14 cellular contexts compared by ENCODE assay signal in genomic region chr11:27124514-27125264, GRCh38.
DNase-seq lines count a peak whose midpoint lies in the region; ATAC-seq and TF ChIP-seq lines count a peak whose summit lies in the region.
"Had no signal": no experiment of that assay in that cellular context is flagged by ENCODE, and none has a peak within 500 bp of the region (broad histone marks: within the 10 kb centered on the region; RNA-seq: fewer than 3 reads in every experiment).

No MANE protein-coding gene starts in this region.

- POLR2A ChIA-PET in PC-3 (lab: Charles Lee; ENCODE audit: unreplicated experiment), result no interaction called here

- TF ChIP-seq POLR2A in GM18505 (IDR thresholded peaks at IDR 0.05; ENCODE audit: borderline replicate concordance, extremely low read depth, insufficient read depth, insufficient read length), result no peak

- intact Hi-C loops in Right ventricle myocardium inferior (cut with DNase I) (no loop called here), PC-3 (cut with micrococcal nuclease) (no loop called here)

- DNase-seq in cardiac muscle cell (ENCODE audit: low read depth in 1 of 2, low spot score in 1 of 2) (peak in 1 of 2 donors; percentile 59), Right ventricle myocardium inferior (ENCODE audit: missing footprints) (no peak), PC-3 (no peak), fibroblast of peridontal ligament (ENCODE audit: extremely low read depth) (peak; percentile 67), nucleus accumbens (lab: John Stamatoyannopoulos, UW) (no peak)
- DNase-seq in activated naive CD4-positive, alpha-beta T cell treated with anti-CD3 and anti-CD28 coated beads, Interleukin-2, amount 50 U/mL, for 16 hours, result no peak
- DNase-seq: brain microvascular endothelial cell, left ventricle myocardium inferior, NCI-H2227 treated with DMSO at 0.1 percent for 48 hours had no signal

- H3K9me3 ChIP-seq in cardiac muscle cell (ENCODE audit: low read depth) (no peaks in the 10 kb centered on the region), PC-3 (ENCODE audit: low read length) (no peaks in the 10 kb centered on the region)
- H3K9me3 ChIP-seq: BLaER1 treated with 17β-estradiol and CSF1 and Interleukin-3, amounts not matched to agents 10 nM and 100 nM; gastroesophageal sphincter; left ventricle myocardium inferior had no signal

- no peaks in the 10 kb centered on the region for H3K79me2 ChIP-seq in PC-3 (ENCODE audit: low read length)

- peak; percentile 39 for TF ChIP-seq CTCF in cardiac muscle cell (IDR thresholded peaks at IDR 0.05; ENCODE audit: low read depth, low read length)
- TF ChIP-seq CTCF in PC-3 (conservative IDR thresholded peaks at IDR 0.05; ENCODE audit: low read depth, low read length), result peak; percentile 27; the same call in 1 of the 2 replicates

- H3K4me2 ChIP-seq in PC-3 (ENCODE audit: low read length), result no peak overlapping the region
- H3K4me2 ChIP-seq: BLaER1 treated with 17β-estradiol and CSF1 and Interleukin-3, amounts not matched to agents 10 nM and 100 nM had no signal

- H3K36me3 ChIP-seq in cardiac muscle cell, result no peaks in the 10 kb centered on the region
- no peaks in the 10 kb centered on the region; the same call in 1 of the 2 replicates for H3K36me3 ChIP-seq in PC-3 (ENCODE audit: low read depth, low read length)
- H3K36me3 ChIP-seq: BLaER1 treated with 17β-estradiol and CSF1 and Interleukin-3, amounts not matched to agents 10 nM and 100 nM; brain microvascular endothelial cell; gastroesophageal sphincter; left ventricle myocardium inferior had no signal

- no peaks in the 10 kb centered on the region for H3F3A ChIP-seq in PC-3 (ENCODE audit: low read length, unreplicated experiment)

- no peaks in the 10 kb centered on the region for H3K27me3 ChIP-seq in cardiac muscle cell
- H3K27me3 ChIP-seq in PC-3 (ENCODE audit: low read length), result peaks cover 10% of the 10 kb centered on the region; the same call in 1 of the 2 replicates
- H3K27me3 ChIP-seq: BLaER1 treated with 17β-estradiol and CSF1 and Interleukin-3, amounts not matched to agents 10 nM and 100 nM; brain microvascular endothelial cell; gastroesophageal sphincter had no signal

- ATAC-seq in Right ventricle myocardium inferior (no peak), PC-3 (no peak), HG03196 (IDR thresholded peaks at IDR 0.05; ENCODE audit: unreplicated experiment) (no peak), GM18505 (IDR thresholded peaks at IDR 0.05; ENCODE audit: unreplicated experiment) (no peak)
- ATAC-seq: gastroesophageal sphincter, GM12878 had no signal

- no TSS peak for BruUV-seq in PC-3 (replicated peaks; lab: Mats Ljungman, UMichigan)

- H3K9me2 ChIP-seq in PC-3 (replicated peaks; ENCODE audit: low read length), result no peaks in the 10 kb centered on the region

- H3K4me3 ChIP-seq in cardiac muscle cell, result no peak overlapping the region
- no peak overlapping the region for H3K4me3 ChIP-seq in PC-3 (ENCODE audit: low read length)
- H3K4me3 ChIP-seq: BLaER1 treated with 17β-estradiol and CSF1 and Interleukin-3, amounts not matched to agents 10 nM and 100 nM; gastroesophageal sphincter; GM12878; left ventricle myocardium inferior had no signal

- no peaks in the 10 kb centered on the region for H3K4me1 ChIP-seq in cardiac muscle cell (ENCODE audit: low read depth)
- no peaks in the 10 kb centered on the region for H3K4me1 ChIP-seq in PC-3 (ENCODE audit: insufficient read depth, low read length)
- H3K4me1 ChIP-seq: BLaER1 treated with 17β-estradiol and CSF1 and Interleukin-3, amounts not matched to agents 10 nM and 100 nM; gastroesophageal sphincter; left ventricle myocardium inferior had no signal

- no peak overlapping the region for H2AFZ ChIP-seq in PC-3 (ENCODE audit: low read length)

- H3K27ac ChIP-seq in cardiac muscle cell (no peak overlapping the region), PC-3 (ENCODE audit: low read length) (no peak overlapping the region)
- H3K27ac ChIP-seq: BLaER1 treated with 17β-estradiol and CSF1 and Interleukin-3, amounts not matched to agents 10 nM and 100 nM; brain microvascular endothelial cell; gastroesophageal sphincter; left ventricle myocardium inferior had no signal

- H4K20me1 ChIP-seq in PC-3 (ENCODE audit: low read length), result no peaks in the 10 kb centered on the region
- H4K20me1 ChIP-seq: BLaER1 treated with 17β-estradiol and CSF1 and Interleukin-3, amounts not matched to agents 10 nM and 100 nM had no signal

- H3K9ac ChIP-seq in PC-3 (ENCODE audit: low read length), result no peak overlapping the region
- H3K9ac ChIP-seq: BLaER1 treated with 17β-estradiol and CSF1 and Interleukin-3, amounts not matched to agents 10 nM and 100 nM had no signal

- CTCF ChIA-PET in PC-3 (lab: Charles Lee), result no interaction called here
